9 cellular contexts compared by ENCODE assay signal in genomic region chr17:32886951-32887350, GRCh38. TPM values are rescaled to one million over a fixed set of nuclear protein-coding genes. Genes with fewer than 3 reads are reported as not detected.
DNase-seq lines count a peak whose midpoint lies in the region; ATAC-seq and TF ChIP-seq lines count a peak whose summit lies in the region.
"Not testable (repeated sequence)": the region's sequence is repeated elsewhere in the genome, so short reads cannot be mapped to it uniquely, and the experiment has no call there.
"Had no signal": no experiment of that assay in that cellular context is flagged by ENCODE, and none has a peak within 500 bp of the region (broad histone marks: within the 10 kb centered on the region; RNA-seq: fewer than 3 reads in every experiment).

No MANE protein-coding gene starts in this region.

- H3K9me2 ChIP-seq in GM23338 (ENCODE audit: insufficient read depth): not testable (repeated sequence)

- intact Hi-C loops in esophagus muscularis mucosa (cut with DNase I): not testable (repeated sequence)

- H3K9me3 ChIP-seq in esophagus muscularis mucosa: not testable (repeated sequence)

- not testable (repeated sequence) for H3K4me1 ChIP-seq in GM23338 (ENCODE audit: insufficient read depth); esophagus muscularis mucosa

- H3F3A ChIP-seq in GM23338 (replicated peaks; ENCODE audit: low read depth): not testable (repeated sequence)

- peaks cover 11% of the 10 kb centered on the region; the same call in 2 of the 3 replicates for H3K9me3 Mint-ChIP-seq in GM23338
- not testable (repeated sequence) for H3K9me3 Mint-ChIP-seq in nephron progenitor cell

- WGBS in esophagus muscularis mucosa: 83% methylated on average over 8 of the region's 16 CpGs

- TF ChIP-seq POLR2A in esophagus muscularis mucosa (IDR thresholded peaks at IDR 0.05; ENCODE audit: low read depth): not testable (repeated sequence)

- 0 out of 2 replicates have a peak overlapping the region, but pooled peaks have one; percentile 28 for H2AFZ ChIP-seq in GM23338

- H3K27me3 Mint-ChIP-seq in GM23338 (ENCODE audit: insufficient read depth, low read depth, poor library complexity); nephron progenitor cell (ENCODE audit: low read depth, poor library complexity): not testable (repeated sequence)

- H3K36me3 Mint-ChIP-seq in GM23338 (ENCODE audit: low read depth): peaks cover 10% of the 10 kb centered on the region
- not testable (repeated sequence) for H3K36me3 Mint-ChIP-seq in nephron progenitor cell (ENCODE audit: low read depth)

- H3K79me2 ChIP-seq in GM23338 (replicated peaks; ENCODE audit: insufficient read depth): not testable (repeated sequence)

- H3K27ac ChIP-seq in 22Rv1: peak overlapping the region; percentile 45
- peak overlapping the region; percentile 72; the same call in 1 of the 2 replicates for H3K27ac ChIP-seq in GM23338 (ENCODE audit: low read depth)
- not testable (repeated sequence) for H3K27ac ChIP-seq in esophagus muscularis mucosa (replicated peaks in 1 of 4)

- not testable (repeated sequence) for H3K4me2 ChIP-seq in GM23338

- H3K36me3 ChIP-seq in GM23338 (ENCODE audit: insufficient read depth); esophagus muscularis mucosa: not testable (repeated sequence)

- not testable (repeated sequence) for H3K4me3 Mint-ChIP-seq in GM23338
- peak overlapping the region; percentile 45 for H3K4me3 Mint-ChIP-seq in nephron progenitor cell

- not testable (repeated sequence) for H3K27me3 ChIP-seq in GM23338 (ENCODE audit: insufficient read depth)
- H3K27me3 ChIP-seq in esophagus muscularis mucosa: peaks cover 0 to 33% (median 0%) of the 10 kb centered on the region in 4 donors

- not testable (repeated sequence) for H4K20me1 ChIP-seq in GM23338 (replicated peaks; ENCODE audit: insufficient read depth)

- TF ChIP-seq CTCF in 22Rv1 (IDR thresholded peaks at IDR 0.05); GM23338 (conservative IDR thresholded peaks at IDR 0.05; ENCODE audit: low read depth in 2 of 2); esophagus muscularis mucosa (IDR thresholded peaks at IDR 0.05); nephron progenitor cell (IDR thresholded peaks at IDR 0.05): not testable (repeated sequence)

- not testable (repeated sequence) for TF ChIP-seq EP300 in esophagus muscularis mucosa (IDR thresholded peaks at IDR 0.05)

- H3K4me1 Mint-ChIP-seq in GM23338, nephron progenitor cell: not testable (repeated sequence)

- peak overlapping the region; percentile 64; the same call in 1 of the 2 replicates for H3K27ac Mint-ChIP-seq in GM23338
- H3K27ac Mint-ChIP-seq in nephron progenitor cell: not testable (repeated sequence)

- ATAC-seq in GM23338: not testable (repeated sequence)

- DNase-seq in GM23338 (ENCODE audit: low spot score); nephron progenitor cell: not testable (repeated sequence)
- peak; percentile 26 for DNase-seq in NCI-H1105 treated with DMSO at 0.1 percent for 48 hours (lab: John Stamatoyannopoulos, UW)
- peak; percentile 9 to 47 for DNase-seq in NCI-H526 (lab: John Stamatoyannopoulos, UW)
- peak; percentile 34 for DNase-seq in SW480 (ENCODE audit: low spot score)
- peak; percentile 66 for DNase-seq in esophagus muscularis mucosa (ENCODE audit: extremely low spot score)

- H3K4me3 ChIP-seq in GM23338, esophagus muscularis mucosa: not testable (repeated sequence)

RNA-seq across cellular contexts. Expression of gene MYO1D, which starts 10.0 kb away (rescaled TPM):
- 28.6 and 29.9 TPM in 2 replicates for total RNA-seq in GM23338 (2014; rRNA removed; shearing (Covaris generic))
- 8.5 and 8.6 TPM in 2 replicates for polyA plus RNA-seq in GM23338 (2016; fragmentation: Nextera tagmentation; extraction: Ambion mirVana)
- 10 to 100 TPM; 27.3 to 30.3 (median 29.0) TPM for total RNA-seq in esophagus muscularis mucosa

RNA-seq across cellular contexts. Expression of gene TMEM98, which starts 41.0 kb away (rescaled TPM):
- total RNA-seq in GM23338 (2014; rRNA removed; shearing (Covaris generic)): 85.4 and 94.8 TPM in 2 replicates
- 54.5 and 60.4 TPM in 2 replicates for polyA plus RNA-seq in GM23338 (2016; fragmentation: Nextera tagmentation; extraction: Ambion mirVana)
- 10 to 100 TPM; 39.3 to 73.4 (median 54.2) TPM for total RNA-seq in esophagus muscularis mucosa
- total RNA-seq: CD4-positive, alpha-beta memory T cell had no signal
- polyA plus RNA-seq: CD14-positive monocyte; CD4-positive, alpha-beta memory T cell had no signal
